Comparison of ENCODE assay signal across 1 cellular context in genomic region chrX:24190500-24191156, GRCh38.
TF ChIP-seq lines count a peak whose summit lies in the region.

No MANE protein-coding gene starts in this region.

TF ChIP-seq in liver, 16 proteins besides CTCF, POLR2A, EP300 and RAD21 (continued from another document):
- TF ChIP-seq TAF1 (conservative IDR thresholded peaks at IDR 0.05) (no peak), EGR1 (IDR thresholded peaks at IDR 0.05; ENCODE audit: low read depth in 2 of 2) (no peak), HNF4G (IDR thresholded peaks at IDR 0.05) (peak; percentile 70), FOXA2 (IDR thresholded peaks at IDR 0.05) (no peak), RXRA (IDR thresholded peaks at IDR 0.05) (peak; percentile 62 to 67), HNF4A (conservative IDR thresholded peaks at IDR 0.05) (peak; percentile 81 to 83), MAX (IDR thresholded peaks at IDR 0.05) (peak; percentile 14)
- TF ChIP-seq, protein P1, sequence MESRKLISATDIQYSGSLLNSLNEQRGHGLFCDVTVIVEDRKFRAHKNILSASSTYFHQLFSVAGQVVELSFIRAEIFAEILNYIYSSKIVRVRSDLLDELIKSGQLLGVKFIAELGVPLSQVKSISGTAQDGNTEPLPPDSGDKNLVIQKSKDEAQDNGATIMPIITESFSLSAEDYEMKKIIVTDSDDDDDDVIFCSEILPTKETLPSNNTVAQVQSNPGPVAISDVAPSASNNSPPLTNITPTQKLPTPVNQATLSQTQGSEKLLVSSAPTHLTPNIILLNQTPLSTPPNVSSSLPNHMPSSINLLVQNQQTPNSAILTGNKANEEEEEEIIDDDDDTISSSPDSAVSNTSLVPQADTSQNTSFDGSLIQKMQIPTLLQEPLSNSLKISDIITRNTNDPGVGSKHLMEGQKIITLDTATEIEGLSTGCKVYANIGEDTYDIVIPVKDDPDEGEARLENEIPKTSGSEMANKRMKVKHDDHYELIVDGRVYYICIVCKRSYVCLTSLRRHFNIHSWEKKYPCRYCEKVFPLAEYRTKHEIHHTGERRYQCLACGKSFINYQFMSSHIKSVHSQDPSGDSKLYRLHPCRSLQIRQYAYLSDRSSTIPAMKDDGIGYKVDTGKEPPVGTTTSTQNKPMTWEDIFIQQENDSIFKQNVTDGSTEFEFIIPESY (IDR thresholded peaks at IDR 0.05), result no peak
TF ChIP-seq in liver: peak in this region for 10.
